In genomic region chr12:39372929-39373328, GRCh38 we compare ENCODE assay signal across 8 cellular contexts.
DNase-seq lines count a peak whose midpoint lies in the region; ATAC-seq, FAIRE-seq and TF ChIP-seq lines count a peak whose summit lies in the region.

No MANE protein-coding gene starts in this region.

- DNase-seq in HT1080 (ENCODE audit: low read depth) (peak; percentile 72), bronchial epithelial cell (ENCODE audit: low read depth) (peak; percentile 57), posterior cingulate gyrus (no peak), NCI-H146 (lab: John Stamatoyannopoulos, UW) (no peak), DMS 273 (lab: John Stamatoyannopoulos, UW; ENCODE audit: unreplicated experiment) (no peak)

- TF ChIP-seq CTCF in bronchial epithelial cell (IDR thresholded peaks at IDR 0.05; ENCODE audit: insufficient read depth, low read length, severe bottlenecking), result no peak

- H3K27me3 ChIP-seq in bronchial epithelial cell (ENCODE audit: control insufficient read depth, insufficient read depth, low read length), result no peaks in the 10 kb centered on the region

- intact Hi-C loops in posterior cingulate gyrus (cut with DNase I), result no loop called here

- peak; percentile 86 for ATAC-seq in GM18519 (IDR thresholded peaks at IDR 0.05; ENCODE audit: low FRiP score, unreplicated experiment)
- peak; percentile 87 for ATAC-seq in GM21723 (IDR thresholded peaks at IDR 0.05; ENCODE audit: unreplicated experiment)
- no peak for ATAC-seq in GM19023 (IDR thresholded peaks at IDR 0.05; ENCODE audit: unreplicated experiment)

- no peak for FAIRE-seq in bronchial epithelial cell (lab: Jason Lieb, UNC)

- H3K4me3 ChIP-seq in bronchial epithelial cell (ENCODE audit: low read depth, low read length), result no peak overlapping the region

- H3K36me3 ChIP-seq in bronchial epithelial cell (ENCODE audit: control insufficient read depth, insufficient read depth, low read length), result no peaks in the 10 kb centered on the region

Comparison
In these comparisons a context has a peak if more than half of its experiments do, and no peak if none do; other contexts are left out.
1. DNase-seq: peak in HT1080 (single experiment) and bronchial epithelial cell (single experiment); none in posterior cingulate gyrus (0 of 10), NCI-H146 (single experiment) and DMS 273 (single experiment).